In the genomic region with DNA sequence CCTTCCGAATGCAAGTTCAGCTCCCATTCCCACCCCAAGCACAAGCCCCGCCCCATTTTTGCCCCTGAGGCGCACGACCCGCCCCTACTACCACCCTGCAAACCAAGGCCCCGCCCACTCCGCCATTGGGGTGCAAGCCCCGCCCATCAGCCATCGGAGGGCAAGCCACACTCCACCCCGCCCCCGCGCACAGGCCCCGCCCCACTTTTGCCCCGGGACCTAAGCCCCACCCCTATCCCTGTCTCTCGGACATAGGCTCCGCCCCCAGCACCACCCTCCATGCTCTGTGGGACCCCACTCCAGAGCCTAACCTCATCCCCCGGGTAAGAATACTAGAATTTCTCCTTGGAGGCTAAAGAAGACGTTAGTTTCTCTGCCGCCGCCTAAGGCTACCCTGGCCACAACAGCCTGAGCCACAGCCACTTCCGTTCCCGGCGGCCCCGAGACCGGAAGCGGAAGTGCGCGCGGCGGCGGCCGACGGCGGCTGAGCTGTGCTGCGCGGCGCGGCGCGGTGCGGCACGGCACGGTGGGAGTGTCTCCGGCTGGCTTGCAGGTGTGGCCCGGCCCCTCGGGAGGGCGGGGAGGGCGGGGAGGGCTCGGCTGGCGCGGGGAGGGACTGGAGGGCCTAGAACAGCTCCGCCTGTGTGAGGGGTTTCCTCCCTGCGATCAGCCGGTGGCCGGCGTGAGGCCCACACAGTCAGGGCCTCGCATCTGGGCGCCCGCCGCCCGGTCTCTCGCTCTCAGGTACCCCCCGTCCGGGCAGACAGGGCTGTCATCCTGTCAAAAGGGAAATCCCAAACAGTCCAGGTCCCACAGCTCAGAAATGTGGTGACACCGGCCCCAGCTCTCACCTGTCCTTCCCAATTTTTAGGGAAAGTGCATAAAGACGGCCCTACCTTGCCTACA, we compare ENCODE assay signal across 8 cellular contexts. TPM values are rescaled to one million over a fixed set of nuclear protein-coding genes. Genes with fewer than 3 reads are reported as not detected.
A peak's percentile ranks its signal among the peaks of the same experiment; 100 is the strongest.
DNase-seq lines count a peak whose midpoint lies in the region; ATAC-seq and TF ChIP-seq lines count a peak whose summit lies in the region.

A gene (plus strand): TSS at position 451 of the 906 bp plus-strand sequence. CDS start 3,444 bp downstream, outside the sequence.

- no peaks in the 10 kb centered on the region for H3K27me3 ChIP-seq in prostate gland (replicated peaks; ENCODE audit: insufficient read depth)

- peak within 1 kb of the TSS; percentile 96 for H3K4me3 Mint-ChIP-seq in T-helper 1 cell treated with Interleukin-12 subunit alpha and Interleukin-12 subunit beta and Interleukin-4 antibody, amounts not matched to agents 30 μg/mL and 1 μg/mL, for 36 hours

- H3K4me1 Mint-ChIP-seq in T-helper 1 cell treated with Interleukin-12 subunit alpha and Interleukin-12 subunit beta and Interleukin-4 antibody, amounts not matched to agents 30 μg/mL and 1 μg/mL, for 36 hours (ENCODE audit: low read depth), result peaks cover 6% of the 10 kb centered on the region

- H3K36me3 ChIP-seq in prostate gland, result peaks cover 0 to 2% of the 10 kb centered on the region in 2 donors

- peak; percentile 91 for ATAC-seq in HG02870 (IDR thresholded peaks at IDR 0.05; ENCODE audit: unreplicated experiment)
- peak; percentile 99 for ATAC-seq in left ventricle myocardium superior

- 2% methylated on average over 57 of the region's 66 CpGs for WGBS in prostate gland

- peak in 2 of 4 experiments; percentile 24 to 28 for TF ChIP-seq CTCF in prostate gland (IDR thresholded peaks at IDR 0.05)

- H3K9me3 ChIP-seq in prostate gland, result no peaks in the 10 kb centered on the region

- H3K27me3 Mint-ChIP-seq in T-helper 1 cell treated with Interleukin-12 subunit alpha and Interleukin-12 subunit beta and Interleukin-4 antibody, amounts not matched to agents 30 μg/mL and 1 μg/mL, for 36 hours (ENCODE audit: low read depth), result peaks cover 4% of the 10 kb centered on the region

- peaks cover 2% of the 10 kb centered on the region for H3K36me3 Mint-ChIP-seq in T-helper 1 cell treated with Interleukin-12 subunit alpha and Interleukin-12 subunit beta and Interleukin-4 antibody, amounts not matched to agents 30 μg/mL and 1 μg/mL, for 36 hours (ENCODE audit: low read depth)

- H3K27ac ChIP-seq in prostate gland, result peak within 1 kb of the TSS; percentile 93 to 95

- intact Hi-C loops in left ventricle myocardium superior (cut with micrococcal nuclease) (no loop called here), prostate gland (cut with DNase I) (no loop called here)

- peak within 1 kb of the TSS; percentile 53 to 75 for H3K4me3 ChIP-seq in prostate gland

- peak within 1 kb of the TSS; percentile 100 for H3K27ac Mint-ChIP-seq in T-helper 1 cell treated with Interleukin-12 subunit alpha and Interleukin-12 subunit beta and Interleukin-4 antibody, amounts not matched to agents 30 μg/mL and 1 μg/mL, for 36 hours

- H3K4me1 ChIP-seq in prostate gland (replicated peaks), result no peaks in the 10 kb centered on the region

- peak; percentile 92 for DNase-seq in NCI-H146 treated with DMSO at 0.1 percent for 48 hours (lab: John Stamatoyannopoulos, UW; ENCODE audit: unreplicated experiment)
- DNase-seq in amygdala (lab: John Stamatoyannopoulos, UW), result peak; percentile 46 to 98 (median 90)
- peak; percentile 98 for DNase-seq in left ventricle myocardium superior
- DNase-seq in prostate gland (ENCODE audit: low spot score), result peak; percentile 90
- DNase-seq in ureter (ENCODE audit: low spot score), result peak; percentile 96

- TF ChIP-seq POLR2A in GM15510 (IDR thresholded peaks at IDR 0.05; ENCODE audit: borderline replicate concordance, extremely low read depth, insufficient read length), result peak; percentile 84
- peak; percentile 33 for TF ChIP-seq POLR2A in prostate gland (IDR thresholded peaks at IDR 0.05)

- no peaks in the 10 kb centered on the region for H3K9me3 Mint-ChIP-seq in T-helper 1 cell treated with Interleukin-12 subunit alpha and Interleukin-12 subunit beta and Interleukin-4 antibody, amounts not matched to agents 30 μg/mL and 1 μg/mL, for 36 hours

RNA-seq across cellular contexts. Expression of the gene that starts here (rescaled TPM):
- 7.3 TPM for total RNA-seq in left ventricle myocardium superior
- total RNA-seq in prostate gland, result 10 to 100 TPM; 26.6 to 39.8 TPM
- total RNA-seq in ureter, result 31.3 TPM

Comparison
In these comparisons a context has a peak if more than half of its experiments do, and no peak if none do; other contexts are left out.
1. Peak in every context shown above with its lines: DNase-seq, ATAC-seq, H3K4me3 ChIP-seq and H3K27ac ChIP-seq.